26 cellular contexts compared by ENCODE assay signal in genomic region chr7:127580612-127581011, GRCh38. TPM values are rescaled to one million over a fixed set of nuclear protein-coding genes. Genes with fewer than 3 reads are reported as not detected.
"Had no signal": no experiment of that assay in that cellular context is flagged by ENCODE, and none has a peak within 500 bp of the region (broad histone marks: within the 10 kb centered on the region; RNA-seq: fewer than 3 reads in every experiment).

No MANE protein-coding gene starts in this region.

- H3K9me3 ChIP-seq: neutrophil, ovary, tibial nerve had no signal

- DNase-seq: activated CD4-positive, alpha-beta T cell treated with anti-CD3 and anti-CD28 coated beads for 1 hour; activated CD4-positive, alpha-beta T cell treated with anti-CD3 and anti-CD28 coated beads, Interleukin-2, amount 50 U/mL, for 1 hour; activated naive CD4-positive, alpha-beta T cell; activated naive CD8-positive, alpha-beta T cell treated with anti-CD3 and anti-CD28 coated beads, Interleukin-2, amount 10 ng/mL, durations not matched to agents 7 days and 5 days; activated T-cell treated with anti-CD3 and anti-CD28 coated beads, Interleukin-2, amount 50 U/mL, for 1 hour; brain microvascular endothelial cell; central memory CD4-positive, alpha-beta T cell; dermis blood vessel endothelial cell; effector CD8-positive, alpha-beta T cell; foreskin keratinocyte; naive thymus-derived CD4-positive, alpha-beta T cell; ovary; right cardiac atrium; stimulated activated CD4-positive, alpha-beta T cell treated with anti-CD3 and anti-CD28 coated beads, Interleukin-12 subunit alpha, Interleukin-12 subunit beta, amount 100 ng/mL, for 4 hours; stimulated activated CD4-positive, alpha-beta T cell treated with anti-CD3 and anti-CD28 coated beads, Interleukin-4, amount 100 ng/mL, for 4 hours; stimulated activated naive CD8-positive, alpha-beta T cell treated with anti-CD3 and anti-CD28 coated beads, Interleukin-15, Interleukin-2, amounts not matched to agents 100 U/mL and 50 U/mL, for 24 hours; T-helper 1 cell had no signal

- H3K27ac ChIP-seq: brain microvascular endothelial cell, foreskin keratinocyte, neutrophil, ovary, tibial nerve had no signal

- H3K9me3 Mint-ChIP-seq: activated naive CD8-positive, alpha-beta T cell treated with anti-CD3 and anti-CD28 coated beads, Interleukin-2, amount 10 ng/mL, durations not matched to agents 7 days and 5 days had no signal

- H3K27me3 Mint-ChIP-seq: activated naive CD8-positive, alpha-beta T cell treated with anti-CD3 and anti-CD28 coated beads, Interleukin-2, amount 10 ng/mL, durations not matched to agents 7 days and 5 days; naive thymus-derived CD4-positive, alpha-beta T cell had no signal

- H3K4me1 ChIP-seq: foreskin keratinocyte had no signal

- H3K4me3 ChIP-seq: lung, ovary, tibial nerve had no signal

- H3K4me3 Mint-ChIP-seq: activated naive CD8-positive, alpha-beta T cell treated with anti-CD3 and anti-CD28 coated beads, Interleukin-2, amount 10 ng/mL, durations not matched to agents 7 days and 5 days had no signal

- H3K27me3 ChIP-seq: brain microvascular endothelial cell, neutrophil, ovary, tibial nerve had no signal

- H3K27ac Mint-ChIP-seq: activated naive CD8-positive, alpha-beta T cell treated with anti-CD3 and anti-CD28 coated beads, Interleukin-2, amount 10 ng/mL, durations not matched to agents 7 days and 5 days had no signal

- H3K36me3 ChIP-seq: ovary had no signal

- ATAC-seq: foreskin keratinocyte; left lobe of liver; naive thymus-derived CD4-positive, alpha-beta T cell; right cardiac atrium; stimulated activated naive CD8-positive, alpha-beta T cell treated with anti-CD3 and anti-CD28 coated beads, Interleukin-15, Interleukin-2, amounts not matched to agents 100 U/mL and 50 U/mL, for 24 hours had no signal

RNA-seq across cellular contexts. Expression of gene FSCN3, which starts 12.9 kb away (rescaled TPM):
- total RNA-seq: skeletal muscle tissue had no signal

RNA-seq across cellular contexts. Expression of gene PAX4, which starts 37.3 kb away (rescaled TPM):
- total RNA-seq: activated naive CD8-positive, alpha-beta T cell treated with anti-CD3 and anti-CD28 coated beads, Interleukin-2, amount 10 ng/mL, durations not matched to agents 7 days and 5 days; dermis blood vessel endothelial cell; foreskin keratinocyte; kidney epithelial cell; left lobe of liver; lung; naive thymus-derived CD4-positive, alpha-beta T cell; ovary; pulmonary artery endothelial cell; right cardiac atrium; skeletal muscle tissue; tibial nerve; urinary bladder had no signal
- polyA plus RNA-seq: esophagus; foreskin keratinocyte; lung; naive thymus-derived CD4-positive, alpha-beta T cell; ovary; right cardiac atrium; urinary bladder had no signal
